9 cellular contexts compared by ENCODE assay signal in genomic region chr3:153927107-153927506, GRCh38.
DNase-seq lines count a peak whose midpoint lies in the region; ATAC-seq, FAIRE-seq and TF ChIP-seq lines count a peak whose summit lies in the region.
"Had no signal": no experiment of that assay in that cellular context is flagged by ENCODE, and none has a peak within 500 bp of the region (broad histone marks: within the 10 kb centered on the region; RNA-seq: fewer than 3 reads in every experiment).

No MANE protein-coding gene starts in this region.

- H3K27me3 ChIP-seq in neural progenitor cell: no peaks in the 10 kb centered on the region

- peak; percentile 2 for DNase-seq in GM18507 (ENCODE audit: extremely low spot score, insufficient read length, low read depth)
- peak; percentile 43 for DNase-seq in amniotic epithelial cell (ENCODE audit: low read depth)
- no peak for DNase-seq in neural progenitor cell (ENCODE audit: low spot score)
- DNase-seq in SKM-1 treated with dmso at 0.1 percent for 144 hours (lab: John Stamatoyannopoulos, UW; ENCODE audit: unreplicated experiment): no peak
- no peak for DNase-seq in mucosa of descending colon
- no peak for DNase-seq in NCI-H510A treated with DMSO at 0.1 percent for 48 hours (lab: John Stamatoyannopoulos, UW)

- H3K27me3 Mint-ChIP-seq in neural progenitor cell (ENCODE audit: insufficient read depth, low read depth): no peaks in the 10 kb centered on the region

- H4K20me1 ChIP-seq in neural progenitor cell (ENCODE audit: low read depth): no peaks in the 10 kb centered on the region

- no peak overlapping the region for H3K9ac ChIP-seq in neural progenitor cell

- H3K9me3 Mint-ChIP-seq in neural progenitor cell: no peaks in the 10 kb centered on the region

- H3K36me3 ChIP-seq in neural progenitor cell (no peaks in the 10 kb centered on the region), mucosa of descending colon (ENCODE audit: low read depth) (no peaks in the 10 kb centered on the region)

- H3K79me2 ChIP-seq in neural progenitor cell (ENCODE audit: low read depth): no peaks in the 10 kb centered on the region

- no peaks in the 10 kb centered on the region for H3K36me3 Mint-ChIP-seq in neural progenitor cell

- H3K4me3 ChIP-seq in neural progenitor cell (no peak overlapping the region), mucosa of descending colon (no peak overlapping the region)

- H2AFZ ChIP-seq in neural progenitor cell (replicated peaks): no peak overlapping the region

- peak; percentile 32 for TF ChIP-seq CTCF in neural progenitor cell (IDR thresholded peaks at IDR 0.05)
- no peak for TF ChIP-seq CTCF in mucosa of descending colon (IDR thresholded peaks at IDR 0.05)

- no peak overlapping the region for H3K27ac ChIP-seq in neural progenitor cell

- H3K4me1 Mint-ChIP-seq in neural progenitor cell: no peaks in the 10 kb centered on the region

- peak; percentile 87 for FAIRE-seq in GM18507 (lab: Jason Lieb, UNC)
- FAIRE-seq: islet of Langerhans had no signal

- no peak overlapping the region for H3K4me2 ChIP-seq in neural progenitor cell

- ATAC-seq in HG03354 (IDR thresholded peaks at IDR 0.05; ENCODE audit: poor library complexity, severe bottlenecking, unreplicated experiment) (peak; percentile 80), GM18870 (IDR thresholded peaks at IDR 0.05; ENCODE audit: unreplicated experiment) (no peak), mucosa of descending colon (no peak)

- H3K27ac Mint-ChIP-seq in neural progenitor cell: no peak overlapping the region

- intact Hi-C loops in mucosa of descending colon (cut with DNase I, micrococcal nuclease): no loop called here

- no peaks in the 10 kb centered on the region for H3F3A ChIP-seq in neural progenitor cell (ENCODE audit: low read depth)

- H3K4me1 ChIP-seq in neural progenitor cell (no peaks in the 10 kb centered on the region), mucosa of descending colon (ENCODE audit: low read depth) (no peaks in the 10 kb centered on the region)

- no peak overlapping the region for H3K4me3 Mint-ChIP-seq in neural progenitor cell

- no peaks in the 10 kb centered on the region for H3K9me3 ChIP-seq in neural progenitor cell (ENCODE audit: low read depth)
- H3K9me3 ChIP-seq in mucosa of descending colon: no peaks in the 10 kb centered on the region

Comparison
In these comparisons a context has a peak if more than half of its experiments do, and no peak if none do; other contexts are left out.
1. DNase-seq: peak in GM18507 (single experiment) and amniotic epithelial cell (single experiment); none in neural progenitor cell (single experiment), SKM-1 treated with dmso at 0.1 percent for 144 hours (single experiment), mucosa of descending colon (0 of 3) and NCI-H510A treated with DMSO at 0.1 percent for 48 hours (single experiment).